ENCODE assay signal across 10 cellular contexts in the genomic region with DNA sequence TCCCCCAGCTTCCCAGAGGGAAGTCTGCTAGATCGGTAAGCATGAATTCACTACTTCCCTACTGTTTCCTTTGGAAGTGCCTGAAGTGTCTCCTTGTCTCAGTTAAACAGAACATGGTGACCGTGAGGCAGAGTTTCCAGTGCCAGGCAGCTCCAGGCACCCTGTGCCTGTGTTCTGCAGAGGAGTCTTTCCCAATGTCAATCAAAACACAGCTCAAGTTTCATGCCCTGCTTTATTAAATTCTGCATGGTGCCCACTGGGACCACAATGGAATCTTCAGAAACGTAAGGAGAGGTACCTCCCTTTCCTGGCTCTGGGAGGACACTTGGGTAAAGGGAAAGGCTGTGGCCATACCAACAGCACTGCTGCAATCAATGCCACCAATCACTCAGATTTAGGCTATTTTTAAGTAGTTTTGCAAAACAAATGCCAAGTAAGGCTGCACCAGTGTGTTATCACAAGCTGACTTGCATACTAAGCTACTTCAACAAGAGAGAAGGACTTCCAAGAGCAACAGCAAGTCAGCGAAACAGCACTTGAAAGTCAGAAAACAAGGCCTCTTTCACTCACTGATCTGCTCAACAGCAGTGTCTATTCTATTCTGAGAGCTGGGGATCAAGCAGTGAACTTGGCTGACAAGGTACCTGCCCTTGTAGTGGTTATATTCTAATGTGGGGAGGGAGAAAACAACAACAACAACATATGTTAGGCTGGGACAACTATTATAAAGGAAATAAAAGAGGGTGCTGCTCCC. TPM values are rescaled to one million over a fixed set of nuclear protein-coding genes. Genes with fewer than 3 reads are reported as not detected.
A peak's percentile ranks its signal among the peaks of the same experiment; 100 is the strongest.
DNase-seq lines count a peak whose midpoint lies in the region; ATAC-seq and TF ChIP-seq lines count a peak whose summit lies in the region.
"Had no signal": no experiment of that assay in that cellular context is flagged by ENCODE, and none has a peak within 500 bp of the region (broad histone marks: within the 10 kb centered on the region; RNA-seq: fewer than 3 reads in every experiment).

No MANE protein-coding gene starts in this region.

- DNase-seq in activated T-cell treated with anti-CD3 and anti-CD28 coated beads, Interleukin-2, amount 50 U/mL, for 4 hours, result no peak
- no peak for DNase-seq in activated T-cell treated with anti-CD3 and anti-CD28 coated beads, Interleukin-2, amount 50 U/mL, for 48 hours
- no peak for DNase-seq in central memory CD8-positive, alpha-beta T cell (ENCODE audit: low spot score in 2 of 2)
- DNase-seq in tibial nerve (ENCODE audit: low spot score in 2 of 2) (no peak), HuH-7.5 (ENCODE audit: low spot score) (no peak)
- DNase-seq: KG1, T-helper 9 cell had no signal

- H3K4me1 ChIP-seq in mesodermal cell (ENCODE audit: control insufficient read depth, insufficient read depth, low read length, poor library complexity, severe bottlenecking) (peaks cover 19% of the 10 kb centered on the region), tibial nerve (peaks cover 0 to 43% (median 22%) of the 10 kb centered on the region in 4 donors)

- peaks cover 73% of the 10 kb centered on the region for H3K4me1 Mint-ChIP-seq in activated T-cell treated with anti-CD3 and anti-CD28 coated beads, Interleukin-2, amount 50 U/mL, for 4 hours (ENCODE audit: low read depth)
- H3K4me1 Mint-ChIP-seq in central memory CD8-positive, alpha-beta T cell, result peaks cover 69% of the 10 kb centered on the region

- no peak for TF ChIP-seq POLR2A in tibial nerve (IDR thresholded peaks at IDR 0.05)

- peak overlapping the region; percentile 53 for H3K4me3 Mint-ChIP-seq in activated T-cell treated with anti-CD3 and anti-CD28 coated beads, Interleukin-2, amount 50 U/mL, for 4 hours
- peak overlapping the region; percentile 57 for H3K4me3 Mint-ChIP-seq in central memory CD8-positive, alpha-beta T cell

- peaks cover 9% of the 10 kb centered on the region for H3K36me3 Mint-ChIP-seq in activated T-cell treated with anti-CD3 and anti-CD28 coated beads, Interleukin-2, amount 50 U/mL, for 4 hours (ENCODE audit: insufficient read depth)
- H3K36me3 Mint-ChIP-seq in central memory CD8-positive, alpha-beta T cell (ENCODE audit: insufficient read depth), result peaks cover 6% of the 10 kb centered on the region

- H3K27me3 ChIP-seq in tibial nerve, result no peaks in the 10 kb centered on the region

- H3K9me3 ChIP-seq in mesodermal cell (ENCODE audit: control insufficient read depth, low read length) (peaks cover 11% of the 10 kb centered on the region), tibial nerve (peaks cover 0 to 6% (median 0%) of the 10 kb centered on the region in 4 donors)

- TF ChIP-seq CTCF in tibial nerve (IDR thresholded peaks at IDR 0.05), result no peak

- 73 to 86% methylated on average over 3 to 4 of the region's 4 CpGs for WGBS in mesodermal cell (ENCODE audit: insufficient coverage in 2 of 2), 2 experiments
- 18 to 36% methylated on average over 4 of the region's 4 CpGs for WGBS in tibial nerve, 2 donors

- TF ChIP-seq EP300 in tibial nerve (IDR thresholded peaks at IDR 0.05), result peak; percentile 6 to 28

- H3K36me3 ChIP-seq in mesodermal cell (ENCODE audit: control insufficient read depth, insufficient read depth, low read length) (peaks cover 23% of the 10 kb centered on the region), tibial nerve (peaks cover 0 to 10% (median 0%) of the 10 kb centered on the region in 3 donors)

- H3K4me3 ChIP-seq in mesodermal cell (ENCODE audit: extremely low read depth, insufficient read depth, low read length, poor library complexity, severe bottlenecking), result no peak overlapping the region
- no peak overlapping the region for H3K4me3 ChIP-seq in tibial nerve

- no peak for ATAC-seq in activated T-cell treated with anti-CD3 and anti-CD28 coated beads, Interleukin-2, amount 50 U/mL, for 4 hours
- ATAC-seq in central memory CD8-positive, alpha-beta T cell (replicated peaks; ENCODE audit: extremely low read depth, poor library complexity, severe bottlenecking), result no peak
- ATAC-seq in GM19351 (IDR thresholded peaks at IDR 0.05; ENCODE audit: unreplicated experiment), result no peak
- no peak for ATAC-seq in HG02938 (IDR thresholded peaks at IDR 0.05; ENCODE audit: unreplicated experiment)

- H3K9me3 Mint-ChIP-seq in activated T-cell treated with anti-CD3 and anti-CD28 coated beads, Interleukin-2, amount 50 U/mL, for 4 hours, result no peaks in the 10 kb centered on the region
- no peaks in the 10 kb centered on the region for H3K9me3 Mint-ChIP-seq in central memory CD8-positive, alpha-beta T cell

- peak overlapping the region; percentile 95 for H3K27ac Mint-ChIP-seq in central memory CD8-positive, alpha-beta T cell (ENCODE audit: low read depth)

- peak overlapping the region; percentile 62 for H3K27ac ChIP-seq in mesodermal cell (ENCODE audit: low read depth, low read length, severe bottlenecking)
- H3K27ac ChIP-seq in tibial nerve, result peak overlapping the region; percentile 61 to 79 (median 68)

- H3K27me3 Mint-ChIP-seq in activated T-cell treated with anti-CD3 and anti-CD28 coated beads, Interleukin-2, amount 50 U/mL, for 4 hours (ENCODE audit: low read depth), result no peaks in the 10 kb centered on the region
- H3K27me3 Mint-ChIP-seq in central memory CD8-positive, alpha-beta T cell, result no peaks in the 10 kb centered on the region

RNA-seq across cellular contexts. Expression of gene LPIN2, which starts 14.9 kb away (rescaled TPM):
- 10 to 100 TPM; 55.5 to 66.6 (median 60.6) TPM for total RNA-seq in activated T-cell treated with anti-CD3 and anti-CD28 coated beads, Interleukin-2, amount 50 U/mL, for 4 hours
- polyA plus RNA-seq in mesodermal cell (2013, experiment 1 of 2), result 36.7 TPM
- polyA plus RNA-seq in mesodermal cell (2013, experiment 2 of 2), result 35.7 TPM
- total RNA-seq in tibial nerve, result 10 to 100 TPM; 22.7 to 29.3 (median 25.8) TPM
